Comparison of ENCODE assay signal across 12 cellular contexts in the genomic region with DNA sequence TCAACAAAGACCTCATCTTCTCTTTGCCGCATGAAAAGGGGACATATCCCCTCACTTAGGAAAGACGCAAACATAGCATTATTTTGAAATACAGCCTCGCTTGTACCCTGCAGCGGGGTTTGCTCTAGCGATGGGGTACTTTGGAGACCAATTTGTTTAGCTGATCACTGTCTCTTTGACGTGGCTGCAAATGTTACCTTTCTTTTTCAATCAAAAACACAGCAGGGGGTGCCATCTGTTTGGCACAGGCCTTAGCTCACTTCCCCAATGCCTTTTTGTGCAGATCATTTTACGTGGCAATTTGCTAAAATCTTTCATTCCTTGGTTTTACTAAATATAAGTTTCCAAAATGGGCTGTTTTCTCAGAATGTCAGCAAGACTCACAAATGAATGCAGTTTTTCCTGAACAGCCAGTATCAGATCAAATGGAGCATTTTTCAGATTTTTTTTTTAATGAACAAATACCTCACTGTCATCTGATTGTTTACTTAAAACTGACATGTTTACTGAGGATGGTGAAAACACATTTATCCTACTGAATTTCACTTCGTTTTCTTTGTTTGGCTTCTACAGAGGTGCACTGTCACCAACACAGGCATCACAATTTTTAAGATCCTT.
DNase-seq lines count a peak whose midpoint lies in the region; ATAC-seq and TF ChIP-seq lines count a peak whose summit lies in the region.
"Had no signal": no experiment of that assay in that cellular context is flagged by ENCODE, and none has a peak within 500 bp of the region (broad histone marks: within the 10 kb centered on the region; RNA-seq: fewer than 3 reads in every experiment).

No MANE protein-coding gene starts in this region.

- in situ Hi-C loops in KBM-7 (cut with MboI; ENCODE audit: low pct_unique_long_range_greater_than_20kb, low sequenced_read_pairs), result loop anchor here (25.0 kb wide), 1 partner anchor 771 kb away; no protein-coding TSS in a partner anchor

- no peaks in the 10 kb centered on the region for H4K20me1 ChIP-seq in neural progenitor cell (ENCODE audit: low read depth)
- H4K20me1 ChIP-seq: BLaER1 treated with 17β-estradiol and CSF1 and Interleukin-3, amounts not matched to agents 10 nM and 100 nM had no signal

- H3K4me3 ChIP-seq in neural progenitor cell, result peak overlapping the region; percentile 42
- H3K4me3 ChIP-seq: BLaER1 treated with 17β-estradiol and CSF1 and Interleukin-3, amounts not matched to agents 10 nM and 100 nM; right atrium auricular region had no signal

- no peak overlapping the region for H2AFZ ChIP-seq in neural progenitor cell (replicated peaks)

- DNase-seq in KBM-7 (peak; percentile 66), NCI-H2196 (lab: John Stamatoyannopoulos, UW; ENCODE audit: unreplicated experiment) (peak; percentile 57), neural progenitor cell (ENCODE audit: low spot score) (peak; percentile 86)
- DNase-seq in activated T-cell treated with anti-CD3 and anti-CD28 coated beads, Interleukin-2, amount 50 U/mL, for 24 hours, result no peak
- DNase-seq: activated CD4-positive, CD25-positive, alpha-beta regulatory T cell; SK-N-SH; stimulated activated naive CD4-positive, alpha-beta T cell treated with Interleukin-2 at 50 U/mL for 16 hours had no signal

- H3K4me1 Mint-ChIP-seq in brain, result peaks cover 95% of the 10 kb centered on the region
- peaks cover 64% of the 10 kb centered on the region for H3K4me1 Mint-ChIP-seq in neural progenitor cell
- H3K4me1 Mint-ChIP-seq in activated T-cell treated with anti-CD3 and anti-CD28 coated beads, Interleukin-2, amount 50 U/mL, for 24 hours (ENCODE audit: low read depth), result no peaks in the 10 kb centered on the region

- H3K36me3 ChIP-seq in neural progenitor cell, result no peaks in the 10 kb centered on the region
- H3K36me3 ChIP-seq: BLaER1 treated with 17β-estradiol and CSF1 and Interleukin-3, amounts not matched to agents 10 nM and 100 nM; right atrium auricular region had no signal

- H3K9me3 Mint-ChIP-seq in brain (no peaks in the 10 kb centered on the region), neural progenitor cell (no peaks in the 10 kb centered on the region)
- no peaks in the 10 kb centered on the region for H3K9me3 Mint-ChIP-seq in activated T-cell treated with anti-CD3 and anti-CD28 coated beads, Interleukin-2, amount 50 U/mL, for 24 hours

- H3K9ac ChIP-seq in neural progenitor cell, result no peak overlapping the region
- H3K9ac ChIP-seq: BLaER1 treated with 17β-estradiol and CSF1 and Interleukin-3, amounts not matched to agents 10 nM and 100 nM; SK-N-SH had no signal

- H3K36me3 Mint-ChIP-seq in brain, result no peaks in the 10 kb centered on the region
- no peaks in the 10 kb centered on the region for H3K36me3 Mint-ChIP-seq in neural progenitor cell
- H3K36me3 Mint-ChIP-seq in activated T-cell treated with anti-CD3 and anti-CD28 coated beads, Interleukin-2, amount 50 U/mL, for 24 hours (ENCODE audit: low read depth), result no peaks in the 10 kb centered on the region

- H3K4me3 Mint-ChIP-seq in brain (peak overlapping the region; percentile 23 to 78 (median 62)), neural progenitor cell (peak overlapping the region; percentile 59)
- H3K4me3 Mint-ChIP-seq in activated T-cell treated with anti-CD3 and anti-CD28 coated beads, Interleukin-2, amount 50 U/mL, for 24 hours, result no peak overlapping the region

- peaks cover 21% of the 10 kb centered on the region for H3F3A ChIP-seq in neural progenitor cell (ENCODE audit: low read depth)

- peaks cover 52% of the 10 kb centered on the region for H3K4me1 ChIP-seq in neural progenitor cell
- H3K4me1 ChIP-seq: right atrium auricular region had no signal

- peak overlapping the region; percentile 86 for H3K4me2 ChIP-seq in neural progenitor cell
- H3K4me2 ChIP-seq: BLaER1 treated with 17β-estradiol and CSF1 and Interleukin-3, amounts not matched to agents 10 nM and 100 nM; SK-N-SH had no signal

- TF ChIP-seq CTCF in brain (conservative IDR thresholded peaks at IDR 0.05), result no peak
- no peak for TF ChIP-seq CTCF in neural progenitor cell (IDR thresholded peaks at IDR 0.05)

- ATAC-seq in GM21515 (IDR thresholded peaks at IDR 0.05; ENCODE audit: unreplicated experiment) (no peak), HG03521 (IDR thresholded peaks at IDR 0.05; ENCODE audit: unreplicated experiment) (no peak)

- peak overlapping the region; percentile 48 to 98 (median 95) for H3K27ac Mint-ChIP-seq in brain
- H3K27ac Mint-ChIP-seq in neural progenitor cell, result peak overlapping the region; percentile 91
- H3K27ac Mint-ChIP-seq in activated T-cell treated with anti-CD3 and anti-CD28 coated beads, Interleukin-2, amount 50 U/mL, for 24 hours, result no peak overlapping the region

- H3K27me3 Mint-ChIP-seq in brain, result no peaks in the 10 kb centered on the region
- no peaks in the 10 kb centered on the region for H3K27me3 Mint-ChIP-seq in neural progenitor cell (ENCODE audit: insufficient read depth, low read depth)
- peaks cover 18% of the 10 kb centered on the region for H3K27me3 Mint-ChIP-seq in activated T-cell treated with anti-CD3 and anti-CD28 coated beads, Interleukin-2, amount 50 U/mL, for 24 hours

- H3K27ac ChIP-seq in neural progenitor cell, result peak overlapping the region; percentile 36
- H3K27ac ChIP-seq: BLaER1 treated with 17β-estradiol and CSF1 and Interleukin-3, amounts not matched to agents 10 nM and 100 nM; right atrium auricular region had no signal

- H3K9me3 ChIP-seq in neural progenitor cell (ENCODE audit: low read depth), result no peaks in the 10 kb centered on the region
- H3K9me3 ChIP-seq: BLaER1 treated with 17β-estradiol and CSF1 and Interleukin-3, amounts not matched to agents 10 nM and 100 nM; right atrium auricular region; SK-N-SH had no signal

- H3K27me3 ChIP-seq in neural progenitor cell, result no peaks in the 10 kb centered on the region
- H3K27me3 ChIP-seq: right atrium auricular region had no signal

- H3K79me2 ChIP-seq in neural progenitor cell (ENCODE audit: low read depth), result no peaks in the 10 kb centered on the region
